ENCODE assay signal across 31 cellular contexts in the genomic region with DNA sequence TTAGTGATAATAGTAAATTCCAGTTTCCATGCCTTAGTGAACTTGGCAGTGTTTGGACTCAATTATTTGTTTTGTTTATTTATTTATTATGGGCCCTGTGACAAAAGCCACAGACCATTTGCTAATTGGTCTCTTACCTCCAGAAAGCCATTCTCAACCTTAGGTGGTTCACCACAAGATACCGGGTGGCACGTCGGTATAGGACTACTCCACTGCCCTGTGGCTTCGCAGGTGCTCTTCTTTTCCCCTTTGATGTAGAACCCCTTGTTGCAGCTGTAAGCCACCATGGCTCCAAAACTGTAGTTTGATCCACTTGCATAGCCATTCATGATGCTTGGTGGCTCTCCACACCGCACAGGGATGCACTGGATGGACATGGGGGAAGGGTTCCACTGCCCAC.
"Had no signal": no experiment of that assay in that cellular context is flagged by ENCODE, and none has a peak within 500 bp of the region (broad histone marks: within the 10 kb centered on the region; RNA-seq: fewer than 3 reads in every experiment).

No MANE protein-coding gene starts in this region.

- H3K27me3 ChIP-seq: adrenal gland, body of pancreas, brain microvascular endothelial cell, breast epithelium had no signal

- H3K27ac ChIP-seq: adrenal gland, body of pancreas, brain microvascular endothelial cell, breast epithelium, VCaP had no signal

- H3K4me3 ChIP-seq: adrenal gland, body of pancreas, breast epithelium had no signal

- ATAC-seq: activated CD8-positive, alpha-beta T cell treated with anti-CD3 and anti-CD28 coated beads for 36 hours; activated naive CD4-positive, alpha-beta T cell treated with anti-CD3 and anti-CD28 coated beads, Interleukin-2, amount 50 U/mL, for 72 hours; activated T-cell treated with anti-CD3 and anti-CD28 coated beads, Interleukin-2, amount 50 U/mL, for 4 hours; activated T-cell treated with anti-CD3 and anti-CD28 coated beads, Interleukin-2, amount 50 U/mL, for 72 hours; activated T-helper 17 cell treated with anti-CD3 and anti-CD28 coated beads, Interleukin-2, amount 50 U/mL, for 72 hours; body of pancreas had no signal

- H3K4me1 ChIP-seq: adrenal gland, body of pancreas, breast epithelium had no signal

- DNase-seq: activated B cell treated with CpG ODN at 0.5 μM for 24 hours; activated CD4-positive, alpha-beta memory T cell treated with anti-CD3 and anti-CD28 coated beads for 36 hours; activated CD4-positive, alpha-beta T cell treated with anti-CD3 and anti-CD28 coated beads for 4 hours; activated CD4-positive, alpha-beta T cell treated with anti-CD3 and anti-CD28 coated beads, Interleukin-2, amount 10 ng/mL, durations not matched to agents 24 days and 14 days; activated CD4-positive, alpha-beta T cell treated with anti-CD3 and anti-CD28 coated beads, Interleukin-2, amount 50 U/mL, for 1 hour; activated CD4-positive, alpha-beta T cell treated with anti-CD3 and anti-CD28 coated beads, Interleukin-2, amount 50 U/mL, for 4 hours; activated CD4-positive, CD25-positive, alpha-beta regulatory T cell treated with anti-CD3 and anti-CD28 coated beads, Interleukin-2, amount 50 U/mL, for 72 hours; activated CD8-positive, alpha-beta memory T cell treated with anti-CD3 and anti-CD28 coated beads, Interleukin-2, amount 50 U/mL, for 4 hours; activated CD8-positive, alpha-beta T cell treated with anti-CD3 and anti-CD28 coated beads for 36 hours; activated effector memory CD4-positive, alpha-beta T cell treated with anti-CD3 and anti-CD28 coated beads, Interleukin-2, amount 50 U/mL, for 16 hours; activated gamma-delta T cell treated with Interleukin-2 at 50 U/mL for 16 hours; activated naive CD4-positive, alpha-beta T cell; activated naive CD4-positive, alpha-beta T cell treated with anti-CD3 and anti-CD28 coated beads for 36 hours; activated naive CD4-positive, alpha-beta T cell treated with anti-CD3 and anti-CD28 coated beads, Interleukin-2, amount 50 U/mL, for 16 hours; activated naive CD8-positive, alpha-beta T cell treated with anti-CD3 and anti-CD28 coated beads for 36 hours; activated T-cell treated with anti-CD3 and anti-CD28 coated beads for 4 hours; activated T-cell treated with anti-CD3 and anti-CD28 coated beads, Interleukin-2, amount 50 U/mL, for 1 hour; activated T-cell treated with anti-CD3 and anti-CD28 coated beads, Interleukin-2, amount 50 U/mL, for 4 hours; activated T-cell treated with anti-CD3 and anti-CD28 coated beads, Interleukin-2, amount 50 U/mL, for 72 hours; adrenal gland; amniotic stem cell; body of pancreas; brain microvascular endothelial cell; caudate nucleus; cerebellar nuclear complex; T-helper 2 cell; T-helper 9 cell had no signal

- H3K36me3 ChIP-seq: adrenal gland, brain microvascular endothelial cell, breast epithelium had no signal

- H3K9me3 ChIP-seq: adrenal gland, body of pancreas, breast epithelium had no signal
